ENCODE assay signal across 9 cellular contexts in genomic region chr7:42186181-42186580, GRCh38. TPM values are rescaled to one million over a fixed set of nuclear protein-coding genes. Genes with fewer than 3 reads are reported as not detected.
DNase-seq lines count a peak whose midpoint lies in the region; ATAC-seq and TF ChIP-seq lines count a peak whose summit lies in the region.
"Had no signal": no experiment of that assay in that cellular context is flagged by ENCODE, and none has a peak within 500 bp of the region (broad histone marks: within the 10 kb centered on the region; RNA-seq: fewer than 3 reads in every experiment).

No MANE protein-coding gene starts in this region.

- TF ChIP-seq CTCF in GM12865 (IDR thresholded peaks at IDR 0.05; ENCODE audit: insufficient read depth, low read depth, low read length, missing control alignments) (peak; percentile 55), Loucy (conservative IDR thresholded peaks at IDR 0.05; ENCODE audit: low read length) (peak; percentile 73), osteoblast (IDR thresholded peaks at IDR 0.05; ENCODE audit: extremely low read depth, low read depth, low read length) (peak; percentile 61)

- H4K20me1 ChIP-seq in Loucy (ENCODE audit: insufficient read depth, low read length, poor library complexity, severe bottlenecking) (no peaks in the 10 kb centered on the region), osteoblast (ENCODE audit: insufficient read depth, low read length) (no peaks in the 10 kb centered on the region)

- no peaks in the 10 kb centered on the region for H3F3A ChIP-seq in Loucy (ENCODE audit: low read depth)

- H3K27me3 ChIP-seq in Loucy (ENCODE audit: insufficient read depth, low read length, poor library complexity, severe bottlenecking) (no peaks in the 10 kb centered on the region), osteoblast (ENCODE audit: insufficient read depth, low read length) (no peaks in the 10 kb centered on the region)

- DNase-seq in GM12865 (ENCODE audit: low read depth) (peak; percentile 13), dermis blood vessel endothelial cell (peak; percentile 7), osteoblast (ENCODE audit: insufficient read length, low spot score, missing footprints) (no peak), DMS79 (lab: John Stamatoyannopoulos, UW) (no peak)
- DNase-seq in activated naive CD4-positive, alpha-beta T cell treated with Interleukin-2 at 50 U/mL for 16 hours, result no peak
- DNase-seq: activated CD8-positive, alpha-beta memory T cell treated with anti-CD3 and anti-CD28 coated beads, Interleukin-2, amount 50 U/mL, for 4 hours; NCI-H187 had no signal

- H3K4me3 ChIP-seq in GM12865 (ENCODE audit: low read depth, low read length) (no peak overlapping the region), Loucy (ENCODE audit: low read length, poor library complexity, severe bottlenecking) (no peak overlapping the region), osteoblast (ENCODE audit: insufficient read depth, low read length) (no peak overlapping the region)

- ATAC-seq in HG02852 (IDR thresholded peaks at IDR 0.05; ENCODE audit: unreplicated experiment), result no peak

- H3K79me2 ChIP-seq in Loucy (ENCODE audit: insufficient read depth, low read length), result no peaks in the 10 kb centered on the region
- peaks cover 31% of the 10 kb centered on the region for H3K79me2 ChIP-seq in osteoblast (ENCODE audit: insufficient read depth, low read length)

- H3K9ac ChIP-seq in Loucy (ENCODE audit: low read depth, low read length, poor library complexity, severe bottlenecking), result no peak overlapping the region

- H3K9me2 ChIP-seq in Loucy (replicated peaks; ENCODE audit: low read depth, low read length), result no peaks in the 10 kb centered on the region

- H3K27ac ChIP-seq in osteoblast (ENCODE audit: low read depth, low read length), result no peak overlapping the region

- H3K36me3 ChIP-seq in Loucy (ENCODE audit: insufficient read depth, low read length), result no peaks in the 10 kb centered on the region
- no peaks in the 10 kb centered on the region for H3K36me3 ChIP-seq in osteoblast (ENCODE audit: insufficient read depth, low read length)

- H2AFZ ChIP-seq in Loucy (ENCODE audit: low read length) (no peak overlapping the region), osteoblast (ENCODE audit: low read length) (no peak overlapping the region)

- H3K4me2 ChIP-seq in Loucy (ENCODE audit: low read depth, low read length, poor library complexity, severe bottlenecking), result no peak overlapping the region
- H3K4me2 ChIP-seq in osteoblast (ENCODE audit: insufficient read depth, low read length), result no peak overlapping the region

- H3K4me1 ChIP-seq in Loucy (ENCODE audit: insufficient read depth, low read length, poor library complexity, severe bottlenecking), result peaks cover 3% of the 10 kb centered on the region
- H3K4me1 ChIP-seq in osteoblast (ENCODE audit: insufficient read depth, low read length), result peaks cover 4% of the 10 kb centered on the region

- H3K9me3 ChIP-seq in Loucy (ENCODE audit: insufficient read depth, low read depth, low read length), result no peaks in the 10 kb centered on the region
- H3K9me3 ChIP-seq in osteoblast (ENCODE audit: low read depth, low read length), result no peaks in the 10 kb centered on the region

RNA-seq across cellular contexts. Expression of gene GLI3, which starts 50.8 kb away (rescaled TPM):
- total RNA-seq in dermis blood vessel endothelial cell (1.0 and 1.6 TPM in 2 replicates), osteoblast (10.9 and 11.9 TPM in 2 replicates)

Comparison
In these comparisons a context has a peak if more than half of its experiments do, and no peak if none do; other contexts are left out.
1. DNase-seq: peak in GM12865 (single experiment) and dermis blood vessel endothelial cell (single experiment); none in osteoblast (single experiment), DMS79 (single experiment) and activated naive CD4-positive, alpha-beta T cell treated with Interleukin-2 at 50 U/mL for 16 hours (single experiment).
2. Peak in every context shown above with its lines, with median percentiles within 50 percentile points of each other: CTCF ChIP-seq.